In genomic region chr4:101345596-101346311, GRCh38 we compare ENCODE assay signal across 1 cellular context.
TF ChIP-seq lines count a peak whose summit lies in the region.

No MANE protein-coding gene starts in this region.

TF ChIP-seq in GM12878, 131 proteins besides CTCF, POLR2A, EP300 and RAD21 (continued from another document):
- TF ChIP-seq BACH1 (IDR thresholded peaks at IDR 0.05; ENCODE audit: borderline replicate concordance) (no peak), USF2 (IDR thresholded peaks at IDR 0.05; ENCODE audit: borderline replicate concordance, low read depth, low read length) (no peak), EGR1 (IDR thresholded peaks at IDR 0.05; ENCODE audit: borderline replicate concordance in 1 of 2, low read depth in 2 of 2, low read length in 2 of 2) (peak in 1 of 2 experiments; percentile 48; a peak in 1 of 3 replicates), NR2F1 (conservative IDR thresholded peaks at IDR 0.05) (no peak), BHLHE40 (IDR thresholded peaks at IDR 0.05; ENCODE audit: borderline replicate concordance in 1 of 2, low read depth in 2 of 2, low read length in 1 of 2) (peak in 1 of 2 experiments; percentile 62; a peak in 2 of 4 replicates), GATAD2B (conservative IDR thresholded peaks at IDR 0.05; ENCODE audit: low read depth) (no peak), RELA (IDR thresholded peaks at IDR 0.05; ENCODE audit: borderline replicate concordance, partially characterized antibody) (no peak), CHD4 (IDR thresholded peaks at IDR 0.05) (no peak), CHD2 (IDR thresholded peaks at IDR 0.05; ENCODE audit: borderline replicate concordance, low read depth, low read length) (0 out of 2 replicates have a peak, but pooled peaks have one; percentile 13), KAT2A (conservative IDR thresholded peaks at IDR 0.05; ENCODE audit: control insufficient read depth, low read depth, low read length) (no peak), REST (IDR thresholded peaks at IDR 0.05; ENCODE audit: low read depth, low read length) (no peak), SUZ12 (IDR thresholded peaks at IDR 0.05; ENCODE audit: unreplicated experiment) (no peak), E2F8 (IDR thresholded peaks at IDR 0.05; ENCODE audit: low read depth, partially characterized antibody) (no peak), ETV6 (conservative IDR thresholded peaks at IDR 0.05 in 1 of 2, IDR thresholded peaks at IDR 0.05 in 1 of 2; ENCODE audit: borderline replicate concordance in 1 of 2, low read depth in 1 of 2) (no peak), HDAC2 (IDR thresholded peaks at IDR 0.05) (no peak), NKRF (conservative IDR thresholded peaks at IDR 0.05) (no peak)
